30 cellular contexts compared by ENCODE assay signal in the genomic region with DNA sequence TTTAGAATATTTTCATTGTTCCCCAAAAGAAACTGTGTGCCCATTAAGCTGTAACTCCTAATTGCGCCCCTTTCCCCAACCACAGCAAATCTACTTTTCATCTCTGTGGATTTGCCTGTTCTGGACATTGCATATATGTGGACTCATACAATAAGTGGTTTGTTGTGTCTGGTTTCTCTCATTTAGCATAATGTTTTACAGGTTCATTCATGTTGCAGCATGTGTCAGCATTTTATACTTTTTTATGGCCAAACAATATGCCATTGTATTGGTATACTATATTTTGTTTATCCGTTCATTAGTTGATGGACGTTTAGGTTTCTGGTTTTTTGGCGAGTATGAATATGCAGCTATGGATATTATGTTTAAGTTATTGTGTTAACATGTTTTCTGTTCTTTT.
"Had no signal": no experiment of that assay in that cellular context is flagged by ENCODE, and none has a peak within 500 bp of the region (broad histone marks: within the 10 kb centered on the region; RNA-seq: fewer than 3 reads in every experiment).

No MANE protein-coding gene starts in this region.

- FAIRE-seq: islet of Langerhans, kidney, urothelium cell line had no signal

- H3K79me2 ChIP-seq: parathyroid adenoma had no signal

- H3K9ac ChIP-seq: neural progenitor cell, parathyroid adenoma had no signal

- H2AFZ ChIP-seq: neural progenitor cell, parathyroid adenoma had no signal

- H3K4me2 ChIP-seq: neural progenitor cell had no signal

- H3K9me3 ChIP-seq: left lung, lower lobe of right lung, neutrophil, right atrium auricular region, stomach, testis, thyroid gland, upper lobe of right lung had no signal

- H3K4me1 ChIP-seq: left lung, lower lobe of right lung, neural progenitor cell, parathyroid adenoma, right atrium auricular region, stomach, testis, thyroid gland, upper lobe of right lung had no signal

- H3K27me3 ChIP-seq: left lung, neural progenitor cell, neutrophil, right atrium auricular region, stomach, testis, thyroid gland, upper lobe of right lung had no signal

- ATAC-seq: left colon; left lung; lower lobe of right lung; natural killer cell; sciatic nerve; stimulated activated naive B cell treated with anti-CD40 and anti-IgM and Interleukin-4, amounts not matched to agents 10 μg/mL and 1 μg/mL and 100 μg/mL, for 72 hours; stimulated activated naive CD8-positive, alpha-beta T cell treated with anti-CD3 and anti-CD28 coated beads, Interleukin-15, Interleukin-2, amounts not matched to agents 100 U/mL and 50 U/mL, for 24 hours; upper lobe of right lung had no signal

- H3K4me3 ChIP-seq: left lung, lower lobe of right lung, neural progenitor cell, right atrium auricular region, skin epidermis, stomach, testis, thyroid gland, upper lobe of right lung had no signal

- DNase-seq: hypothalamus; immature natural killer cell; kidney; left colon; left lung; lower lobe of right lung; mesendoderm; naive B cell; natural killer cell; nephron progenitor cell; occipital lobe; stimulated activated CD4-positive, alpha-beta T cell treated with anti-CD3 and anti-CD28 coated beads, Interleukin-12 subunit alpha, Interleukin-12 subunit beta, amount 100 ng/mL, for 4 hours; stimulated activated CD4-positive, alpha-beta T cell treated with anti-CD3 and anti-CD28 coated beads, Interleukin-15, amount 100 ng/mL, for 24 hours; stimulated activated CD4-positive, alpha-beta T cell treated with anti-CD3 and anti-CD28 coated beads, Interleukin-2, amount 100 ng/mL, for 24 hours; stimulated activated CD4-positive, alpha-beta T cell treated with anti-CD3 and anti-CD28 coated beads, Interleukin-4, amount 100 ng/mL, for 1 hour; stimulated activated naive B cell treated with anti-CD40 and anti-IgM and Interleukin-4, amounts not matched to agents 10 μg/mL and 1 μg/mL and 100 μg/mL, for 72 hours; stimulated activated naive CD8-positive, alpha-beta T cell treated with anti-CD3 and anti-CD28 coated beads, Interleukin-15, Interleukin-2, amounts not matched to agents 100 U/mL and 50 U/mL, for 24 hours; stomach; testis; thyroid gland; trophoblast cell; upper lobe of right lung had no signal

- H3K27ac ChIP-seq: left lung, lower lobe of right lung, neural progenitor cell, neutrophil, parathyroid adenoma, right atrium auricular region, skin epidermis, stomach, testis, thyroid gland, upper lobe of right lung had no signal
